In the genomic region with DNA sequence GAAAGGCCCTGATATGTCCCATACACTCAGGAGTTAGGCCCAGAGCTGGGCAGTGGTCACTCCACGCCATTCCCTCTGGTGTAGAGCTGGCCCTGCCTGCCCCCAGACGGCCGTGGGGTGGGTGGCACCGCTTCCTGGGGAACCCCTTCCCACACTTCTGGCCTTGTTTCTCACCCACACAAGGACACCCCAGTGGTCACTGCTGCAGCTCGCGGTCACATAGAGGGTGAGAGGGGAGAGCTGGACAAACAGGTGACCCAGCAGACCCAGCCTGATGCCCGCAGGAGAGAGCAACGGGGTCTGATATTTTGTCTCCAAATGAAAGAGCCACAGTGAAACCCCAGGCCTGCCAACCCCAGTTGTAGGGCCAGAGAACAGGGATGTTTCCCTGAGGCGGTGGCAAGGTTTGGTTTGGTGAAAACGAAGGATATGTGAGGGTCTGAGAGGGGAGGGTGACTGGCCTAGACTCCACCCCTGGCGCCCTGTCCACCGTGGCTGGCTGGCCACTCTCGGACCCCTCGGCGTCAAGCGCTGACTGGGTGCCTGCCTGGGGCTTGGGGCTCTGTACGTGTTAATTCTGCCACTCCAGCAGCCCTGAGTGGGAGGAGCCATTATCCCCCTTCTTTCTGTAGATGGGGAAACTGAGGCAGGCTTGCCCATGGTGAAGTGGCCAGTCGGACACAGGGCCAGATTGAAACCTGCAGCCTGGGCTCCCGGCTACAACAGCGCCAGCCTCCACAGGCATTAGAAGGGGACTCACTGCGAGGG, we compare ENCODE assay signal across 11 cellular contexts.
A peak's percentile ranks its signal among the peaks of the same experiment; 100 is the strongest.
DNase-seq lines count a peak whose midpoint lies in the region; ATAC-seq and TF ChIP-seq lines count a peak whose summit lies in the region.
"Had no signal": no experiment of that assay in that cellular context is flagged by ENCODE, and none has a peak within 500 bp of the region (broad histone marks: within the 10 kb centered on the region; RNA-seq: fewer than 3 reads in every experiment).

No MANE protein-coding gene starts in this region.

- intact Hi-C loops in right cardiac atrium (cut with DNase I): loop anchor here in 2 of 4 donors (5.0 to 10.0 kb wide), 3 partner anchors 33 to 74 kb away; no protein-coding TSS in a partner anchor

- H3K4me3 Mint-ChIP-seq in brain (peak overlapping the region in 2 of 5 experiments; percentile 58 to 95), nephron progenitor cell (no peak overlapping the region)
- H3K4me3 Mint-ChIP-seq: central memory CD8-positive, alpha-beta T cell had no signal

- DNase-seq in HT1080 (ENCODE audit: low read depth) (peak; percentile 60), right cardiac atrium (peak; percentile 35 to 69 (median 68)), nephron progenitor cell (no peak), hepatocyte (ENCODE audit: low spot score) (no peak), T1000 (lab: John Stamatoyannopoulos, UW) (no peak), hepatic stellate cell (ENCODE audit: low spot score) (no peak)
- DNase-seq: activated CD4-positive, alpha-beta T cell treated with anti-CD3 and anti-CD28 coated beads, Interleukin-2, amount 50 U/mL, for 1 hour; DND-41 had no signal

- peaks cover 22% of the 10 kb centered on the region for H3K4me1 ChIP-seq in right cardiac atrium (ENCODE audit: control insufficient read depth, insufficient read depth, low read length)
- H3K4me1 ChIP-seq in subcutaneous abdominal adipose tissue (ENCODE audit: control insufficient read depth in 5 of 5, insufficient read depth in 5 of 5, low read length in 5 of 5): peaks cover 19 to 96% (median 96%) of the 10 kb centered on the region in 5 donors
- no peaks in the 10 kb centered on the region for H3K4me1 ChIP-seq in hepatocyte (ENCODE audit: insufficient read depth)

- H2AFZ ChIP-seq in hepatocyte: no peak overlapping the region

- H3K27me3 Mint-ChIP-seq in brain: peaks cover 13% of the 10 kb centered on the region
- peaks cover 38% of the 10 kb centered on the region for H3K27me3 Mint-ChIP-seq in nephron progenitor cell (ENCODE audit: low read depth, poor library complexity)
- H3K27me3 Mint-ChIP-seq: central memory CD8-positive, alpha-beta T cell had no signal

- H3K9ac ChIP-seq in subcutaneous abdominal adipose tissue (ENCODE audit: low read length in 5 of 5): peak overlapping the region; percentile 66 to 98 (median 92)

- WGBS in right cardiac atrium: 32% methylated on average over 21 of the region's 21 CpGs
- 97% methylated on average over 21 of the region's 21 CpGs for WGBS in hepatocyte (ENCODE audit: low lambda C conversion rate, missing lambda C conversion rate)

- no peaks in the 10 kb centered on the region for H3K9me2 ChIP-seq in hepatocyte (replicated peaks; ENCODE audit: insufficient read depth)

- H3K4me3 ChIP-seq in right cardiac atrium (ENCODE audit: low read length) (peak overlapping the region; percentile 60), subcutaneous abdominal adipose tissue (ENCODE audit: low read depth in 1 of 5, low read length in 5 of 5) (peak overlapping the region; percentile 50 to 99 (median 64)), hepatocyte (no peak overlapping the region)

- no peaks in the 10 kb centered on the region for H3K9me3 ChIP-seq in right cardiac atrium (ENCODE audit: control insufficient read depth, low read length)
- no peaks in the 10 kb centered on the region for H3K9me3 ChIP-seq in subcutaneous abdominal adipose tissue (ENCODE audit: control insufficient read depth in 5 of 5, low read length in 5 of 5)
- no peaks in the 10 kb centered on the region for H3K9me3 ChIP-seq in hepatocyte (ENCODE audit: low read depth)

- H3K27ac ChIP-seq in right cardiac atrium (ENCODE audit: low read length) (peak overlapping the region; percentile 94), subcutaneous abdominal adipose tissue (ENCODE audit: low read depth, low read length) (peak overlapping the region; percentile 99), hepatocyte (no peak overlapping the region)

- peak in 1 of 2 donors; percentile 3 for ATAC-seq in right cardiac atrium

- H3K79me2 ChIP-seq in hepatocyte: peaks cover 54% of the 10 kb centered on the region

- peaks cover 0 to 3% (median 0%) of the 10 kb centered on the region in 5 experiments for H3K9me3 Mint-ChIP-seq in brain
- no peaks in the 10 kb centered on the region for H3K9me3 Mint-ChIP-seq in nephron progenitor cell
- H3K9me3 Mint-ChIP-seq: central memory CD8-positive, alpha-beta T cell had no signal

- peaks cover 41% of the 10 kb centered on the region for H4K20me1 ChIP-seq in hepatocyte (ENCODE audit: insufficient read depth, poor library complexity, severe bottlenecking)

- H3K4me2 ChIP-seq in hepatocyte: no peak overlapping the region

- H3K4me1 Mint-ChIP-seq in brain (peaks cover 67% of the 10 kb centered on the region), nephron progenitor cell (peaks cover 5% of the 10 kb centered on the region)

- no peaks in the 10 kb centered on the region for H3K27me3 ChIP-seq in right cardiac atrium (ENCODE audit: control insufficient read depth, insufficient read depth)
- no peaks in the 10 kb centered on the region for H3K27me3 ChIP-seq in subcutaneous abdominal adipose tissue (ENCODE audit: control insufficient read depth in 5 of 5, insufficient read depth in 4 of 5, low read length in 5 of 5)
- no peaks in the 10 kb centered on the region for H3K27me3 ChIP-seq in hepatocyte

- H3K36me3 Mint-ChIP-seq in brain (peaks cover 10% of the 10 kb centered on the region), nephron progenitor cell (ENCODE audit: low read depth) (no peaks in the 10 kb centered on the region)

- H3K36me3 ChIP-seq in subcutaneous abdominal adipose tissue (ENCODE audit: control insufficient read depth in 5 of 5, insufficient read depth in 5 of 5, low read length in 5 of 5) (peaks cover 0 to 17% (median 6%) of the 10 kb centered on the region in 5 donors), hepatocyte (replicated peaks; ENCODE audit: insufficient read depth, low read depth) (no peaks in the 10 kb centered on the region)

- peak overlapping the region in 3 of 5 experiments; percentile 65 to 100 (median 91) for H3K27ac Mint-ChIP-seq in brain
- no peak overlapping the region for H3K27ac Mint-ChIP-seq in nephron progenitor cell

- TF ChIP-seq CTCF in brain (conservative IDR thresholded peaks at IDR 0.05) (no peak), nephron progenitor cell (IDR thresholded peaks at IDR 0.05) (no peak), hepatocyte (IDR thresholded peaks at IDR 0.05; ENCODE audit: poor library complexity) (no peak)

Comparison
In these comparisons a context has a peak if more than half of its experiments do, and no peak if none do; other contexts are left out.
1. DNase-seq: peak in HT1080 (single experiment) and right cardiac atrium (3 of 3); none in nephron progenitor cell (single experiment), hepatocyte (single experiment), T1000 (single experiment) and hepatic stellate cell (single experiment).